ENCODE assay signal across 1 cellular context in the genomic region with DNA sequence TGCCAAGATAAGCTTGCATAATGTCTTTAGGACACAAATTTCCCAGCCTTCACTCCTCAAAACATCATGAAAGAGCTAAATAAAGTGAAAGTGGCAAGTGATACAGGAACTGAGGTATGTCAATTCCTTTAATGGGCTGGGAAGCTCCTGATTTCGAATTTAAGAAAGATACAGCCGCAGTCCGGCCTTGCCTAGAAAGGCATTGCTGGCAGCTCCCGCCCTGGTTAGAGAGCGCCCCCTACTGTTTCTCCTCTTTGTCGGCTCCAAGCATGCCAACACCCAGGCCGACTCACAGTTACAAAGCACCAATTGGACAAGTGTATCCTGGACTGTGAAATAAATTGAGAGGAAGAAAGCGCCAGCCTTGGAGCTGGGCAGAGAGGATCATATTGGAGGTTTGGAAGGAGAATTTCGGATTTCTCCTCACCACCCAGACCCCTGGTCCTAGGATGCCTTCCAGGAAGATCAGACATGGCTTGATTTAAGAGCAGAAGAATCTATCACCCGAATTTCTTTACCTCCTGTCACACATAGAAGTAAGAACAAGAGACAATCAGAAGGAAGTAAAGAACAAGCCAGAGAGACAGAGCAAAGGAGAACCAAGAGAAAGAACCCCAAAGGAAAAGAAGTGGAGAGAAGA.
TF ChIP-seq lines count a peak whose summit lies in the region.

No MANE protein-coding gene starts in this region.

TF ChIP-seq in K562, 482 proteins besides CTCF, POLR2A, EP300 and RAD21 (continued from another document):
- TF ChIP-seq, protein P1, sequence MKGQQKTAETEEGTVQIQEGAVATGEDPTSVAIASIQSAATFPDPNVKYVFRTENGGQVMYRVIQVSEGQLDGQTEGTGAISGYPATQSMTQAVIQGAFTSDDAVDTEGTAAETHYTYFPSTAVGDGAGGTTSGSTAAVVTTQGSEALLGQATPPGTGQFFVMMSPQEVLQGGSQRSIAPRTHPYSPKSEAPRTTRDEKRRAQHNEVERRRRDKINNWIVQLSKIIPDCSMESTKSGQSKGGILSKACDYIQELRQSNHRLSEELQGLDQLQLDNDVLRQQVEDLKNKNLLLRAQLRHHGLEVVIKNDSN (CRISPR knock-in tag; IDR thresholded peaks at IDR 0.05): no peak
- TF ChIP-seq ZSCAN29 (IDR thresholded peaks at IDR 0.05) (no peak), ZNF12 (CRISPR knock-in tag; IDR thresholded peaks at IDR 0.05) (no peak), KDM4B (IDR thresholded peaks at IDR 0.05; ENCODE audit: borderline replicate concordance in 2 of 2, low read depth in 1 of 2) (no peak), SRSF3 (IDR thresholded peaks at IDR 0.05; ENCODE audit: insufficient read depth, low read length) (no peak), ARNT (IDR thresholded peaks at IDR 0.05) (no peak), ZNF436 (CRISPR knock-in tag; IDR thresholded peaks at IDR 0.05) (no peak), SETDB1 (IDR thresholded peaks at IDR 0.05; ENCODE audit: low read length) (no peak), ZNF586 (CRISPR knock-in tag; conservative IDR thresholded peaks at IDR 0.05) (no peak), GTF2F1 (IDR thresholded peaks at IDR 0.05; ENCODE audit: low read depth, low read length) (no peak)
TF ChIP-seq in K562: peak in this region for 34.
